ENCODE assay signal across 8 cellular contexts in genomic region chr6:2791124-2792050, GRCh38. TPM values are rescaled to one million over a fixed set of nuclear protein-coding genes. Genes with fewer than 3 reads are reported as not detected.
A peak's percentile ranks its signal among the peaks of the same experiment; 100 is the strongest.
DNase-seq lines count a peak whose midpoint lies in the region; ATAC-seq and TF ChIP-seq lines count a peak whose summit lies in the region.

No MANE protein-coding gene starts in this region.

- no peaks in the 10 kb centered on the region for H3K36me3 ChIP-seq in right lobe of liver

- peak; percentile 79 for TF ChIP-seq CTCF in VCaP (conservative IDR thresholded peaks at IDR 0.05)
- peak; percentile 60 to 90 (median 76) for TF ChIP-seq CTCF in dorsolateral prefrontal cortex (IDR thresholded peaks at IDR 0.05 in 54 of 56, conservative IDR thresholded peaks at IDR 0.05 in 2 of 56; ENCODE audit: low read depth in 1 of 56, partially characterized antibody in 56 of 56)
- peak; percentile 71 to 86 (median 80) for TF ChIP-seq CTCF in right lobe of liver (IDR thresholded peaks at IDR 0.05)

- peak overlapping the region in 1 of 59 donors; percentile 14 for H3K4me3 ChIP-seq in dorsolateral prefrontal cortex
- no peak overlapping the region for H3K4me3 ChIP-seq in right lobe of liver

- WGBS in right lobe of liver (ENCODE audit: insufficient coverage, low coverage, low lambda C conversion rate, missing lambda C conversion rate) = 52% methylated on average over 12 of the region's 12 CpGs

- no peak for TF ChIP-seq POLR2A in right lobe of liver (IDR thresholded peaks at IDR 0.05)

- H3K9me3 ChIP-seq in right lobe of liver = no peaks in the 10 kb centered on the region

- H3K27me3 ChIP-seq in dorsolateral prefrontal cortex (no peaks in the 10 kb centered on the region), right lobe of liver (no peaks in the 10 kb centered on the region)

- DNase-seq in DMS 273 treated with DMSO at 0.1 percent for 48 hours (lab: John Stamatoyannopoulos, UW) = peak; percentile 37
- peak; percentile 74 for DNase-seq in NCI-H2171 treated with DMSO at 0.1 percent for 48 hours (lab: John Stamatoyannopoulos, UW)
- peak in 8 of 10 donors; percentile 46 to 78 (median 70) for DNase-seq in dorsolateral prefrontal cortex
- DNase-seq in right lobe of liver = peak in 2 of 3 donors; percentile 50 to 72
- peak; percentile 34 to 45 (median 41) for DNase-seq in stimulated activated CD4-positive, alpha-beta T cell treated with anti-CD3 and anti-CD28 coated beads, TNF-alpha, amount 100 ng/mL, for 48 hours (ENCODE audit: low read depth in 3 of 3)
- DNase-seq in GOT3 (lab: John Stamatoyannopoulos, UW) = no peak

- intact Hi-C loops in dorsolateral prefrontal cortex (cut with DNase I) (loop anchor here in 1 of 2 donors (2.0 to 5.0 kb wide), 2 partner anchors 51 to 141 kb away; partner anchors contain the start of gene SERPINB1), right lobe of liver (cut with DNase I) (no loop called here)

- peak; percentile 78 for ATAC-seq in GM21786 (IDR thresholded peaks at IDR 0.05; ENCODE audit: unreplicated experiment)
- ATAC-seq in right lobe of liver = peak; percentile 90 to 97 (median 96)

- H3K4me1 ChIP-seq in right lobe of liver = no peaks in the 10 kb centered on the region

- H3K27ac ChIP-seq in VCaP = peak overlapping the region; percentile 33
- peak overlapping the region in 52 of 59 donors; percentile 18 to 82 (median 57) for H3K27ac ChIP-seq in dorsolateral prefrontal cortex
- H3K27ac ChIP-seq in right lobe of liver = peak overlapping the region; percentile 15 to 41 (median 34)

RNA-seq across cellular contexts. Expression of gene WRNIP1, which starts 26.2 kb away (rescaled TPM):
- total RNA-seq in dorsolateral prefrontal cortex (10 to 100 TPM; 32.1 to 60.1 (median 47.7) TPM), right lobe of liver (10 to 100 TPM; 15.8 to 36.8 (median 20.7) TPM)

RNA-seq across cellular contexts. Expression of gene MYLK4, which starts 40.7 kb away (rescaled TPM):
- total RNA-seq in dorsolateral prefrontal cortex (1 to 10 TPM in 119 of 120 experiments, under 1 TPM in 1; 0.46 to 3.4 (median 2.0) TPM), right lobe of liver (under 1 TPM in 5 of 6 experiments, not detected in 1; 0.22 to 0.46 (median 0.27) TPM)

RNA-seq across cellular contexts. Expression of gene SERPINB1, which starts 50.3 kb away (rescaled TPM):
- total RNA-seq in dorsolateral prefrontal cortex = 10 to 100 TPM in 86 of 120 experiments, 1 to 10 TPM in 34; 5.2 to 34.5 (median 12.1) TPM
- 10 to 100 TPM in 5 of 6 experiments, 1 to 10 TPM in 1; 7.2 to 44.6 (median 25.2) TPM for total RNA-seq in right lobe of liver
